22 cellular contexts compared by ENCODE assay signal in the genomic region with DNA sequence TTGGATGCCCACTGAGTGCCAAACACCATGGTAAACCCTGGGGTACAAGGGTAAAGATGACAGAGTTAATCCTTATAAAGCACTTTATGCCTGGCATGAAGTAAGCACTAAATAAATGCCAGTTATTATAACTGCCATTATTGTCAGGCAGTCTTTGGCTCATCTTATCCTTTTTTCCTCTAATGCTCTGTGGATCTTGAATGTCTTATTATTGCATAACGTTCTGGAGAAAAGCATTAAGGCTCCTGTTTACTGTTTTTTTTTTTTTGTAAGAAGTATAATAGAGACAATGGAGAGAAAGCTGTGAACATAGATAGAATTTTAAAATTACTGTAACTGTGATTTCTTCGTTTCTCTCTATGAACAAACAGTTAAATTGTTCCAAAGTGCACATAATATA.
"Had no signal": no experiment of that assay in that cellular context is flagged by ENCODE, and none has a peak within 500 bp of the region (broad histone marks: within the 10 kb centered on the region; RNA-seq: fewer than 3 reads in every experiment).

No MANE protein-coding gene starts in this region.

- H3K4me1 Mint-ChIP-seq: activated CD4-positive, alpha-beta T cell treated with anti-CD3 and anti-CD28 coated beads, Interleukin-2, amount 10 ng/mL, durations not matched to agents 7 days and 5 days; activated naive CD8-positive, alpha-beta T cell treated with anti-CD3 and anti-CD28 coated beads for 36 hours; naive B cell had no signal

- H3K27me3 Mint-ChIP-seq: activated CD4-positive, alpha-beta T cell treated with anti-CD3 and anti-CD28 coated beads, Interleukin-2, amount 10 ng/mL, durations not matched to agents 7 days and 5 days; activated naive CD8-positive, alpha-beta T cell treated with anti-CD3 and anti-CD28 coated beads for 36 hours; dendritic cell treated with granulocyte-macrophage colony-stimulating factor and Interleukin-4, amounts not matched to agents 40 ng/mL and 50 ng/mL, for 4 days; naive B cell; type B pancreatic cell had no signal

- FAIRE-seq: TTC549 had no signal

- H3K9ac ChIP-seq: parathyroid adenoma had no signal

- ATAC-seq: stimulated activated naive CD8-positive, alpha-beta T cell treated with anti-CD3 and anti-CD28 coated beads, Interleukin-15, Interleukin-2, amounts not matched to agents 100 U/mL and 50 U/mL, for 24 hours had no signal

- H3K27ac Mint-ChIP-seq: activated CD4-positive, alpha-beta T cell treated with anti-CD3 and anti-CD28 coated beads, Interleukin-2, amount 10 ng/mL, durations not matched to agents 7 days and 5 days; activated naive CD8-positive, alpha-beta T cell treated with anti-CD3 and anti-CD28 coated beads for 36 hours; dendritic cell treated with granulocyte-macrophage colony-stimulating factor and Interleukin-4, amounts not matched to agents 40 ng/mL and 50 ng/mL, for 4 days; naive B cell; type B pancreatic cell had no signal

- H3K27me3 ChIP-seq: brain microvascular endothelial cell had no signal

- H3K36me3 ChIP-seq: brain microvascular endothelial cell had no signal

- H3K79me2 ChIP-seq: parathyroid adenoma had no signal

- H3K4me3 Mint-ChIP-seq: activated CD4-positive, alpha-beta T cell treated with anti-CD3 and anti-CD28 coated beads, Interleukin-2, amount 10 ng/mL, durations not matched to agents 7 days and 5 days; activated naive CD8-positive, alpha-beta T cell treated with anti-CD3 and anti-CD28 coated beads for 36 hours; dendritic cell treated with granulocyte-macrophage colony-stimulating factor and Interleukin-4, amounts not matched to agents 40 ng/mL and 50 ng/mL, for 4 days; naive B cell; type B pancreatic cell had no signal

- H3K36me3 Mint-ChIP-seq: activated naive CD8-positive, alpha-beta T cell treated with anti-CD3 and anti-CD28 coated beads for 36 hours; naive B cell had no signal

- H3K9me3 Mint-ChIP-seq: activated naive CD8-positive, alpha-beta T cell treated with anti-CD3 and anti-CD28 coated beads for 36 hours; dendritic cell treated with granulocyte-macrophage colony-stimulating factor and Interleukin-4, amounts not matched to agents 40 ng/mL and 50 ng/mL, for 4 days had no signal

- H3K27ac ChIP-seq: epithelial cell of prostate, parathyroid adenoma had no signal

- H2AFZ ChIP-seq: parathyroid adenoma had no signal

- H3K4me3 ChIP-seq: lung, skin epidermis had no signal

- DNase-seq: activated CD4-positive, alpha-beta T cell treated with anti-CD3 and anti-CD28 coated beads, Interleukin-2, amount 10 ng/mL, durations not matched to agents 7 days and 5 days; activated CD4-positive, CD25-positive, alpha-beta regulatory T cell; activated CD8-positive, alpha-beta memory T cell treated with anti-CD3 and anti-CD28 coated beads, Interleukin-2, amount 50 U/mL, for 48 hours; activated gamma-delta T cell treated with Interleukin-2 at 50 U/mL for 16 hours; activated naive CD8-positive, alpha-beta T cell treated with anti-CD3 and anti-CD28 coated beads for 36 hours; amygdala; brain microvascular endothelial cell; cerebellar nuclear complex; hippocampal formation; midbrain; naive B cell; stimulated activated CD4-positive, alpha-beta T cell treated with anti-CD3 and anti-CD28 coated beads, Interleukin-4, amount 100 ng/mL, for 4 hours; stimulated activated CD8-positive, alpha-beta memory T cell treated with anti-CD3 and anti-CD28 coated beads, Interleukin-4, amount 100 ng/mL, for 48 hours; stimulated activated naive CD8-positive, alpha-beta T cell treated with anti-CD3 and anti-CD28 coated beads, Interleukin-15, Interleukin-2, amounts not matched to agents 100 U/mL and 50 U/mL, for 24 hours; T-helper 2 cell had no signal

- H3K4me1 ChIP-seq: parathyroid adenoma had no signal
